ENCODE assay signal across 17 cellular contexts in the genomic region with DNA sequence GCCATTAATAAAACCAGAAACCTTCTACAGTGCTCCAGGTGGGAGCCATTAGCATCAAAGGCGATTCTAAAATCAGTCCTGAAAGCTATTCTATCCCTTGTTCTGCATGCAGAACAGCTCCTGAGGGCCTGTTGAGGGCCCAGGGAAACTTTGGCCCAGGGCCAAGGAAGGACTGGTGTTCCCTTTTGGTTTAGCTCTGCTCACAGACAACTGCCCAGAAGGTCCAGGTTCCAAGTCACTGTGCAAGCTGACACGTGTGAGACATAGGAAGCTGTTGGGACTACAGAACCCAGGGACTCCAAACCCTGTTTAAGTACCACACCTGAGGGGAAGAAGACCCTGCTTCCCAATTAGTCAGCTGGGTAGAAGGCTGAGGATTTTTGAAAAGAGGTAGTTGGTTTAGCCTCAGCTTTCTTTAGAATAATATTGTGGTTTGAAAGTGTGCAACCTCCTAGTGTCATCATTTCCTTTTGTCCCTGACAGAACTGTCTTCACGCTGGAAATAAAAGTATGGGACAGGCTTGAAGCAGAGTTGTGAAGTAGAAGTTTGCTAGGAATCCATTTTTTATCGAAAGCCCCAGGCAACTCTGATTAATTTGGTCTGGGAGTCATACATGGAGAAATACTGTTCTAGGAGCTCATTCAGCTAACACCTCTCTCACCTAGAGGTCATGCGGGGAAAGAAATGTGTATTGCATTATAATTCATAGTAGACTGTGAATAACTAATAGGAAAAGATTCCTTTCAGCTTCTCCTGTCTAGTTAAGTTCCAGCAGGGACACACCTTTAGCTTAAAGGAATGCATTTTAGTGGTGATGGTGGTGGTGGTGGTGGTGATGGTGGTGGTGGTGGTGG. TPM values are rescaled to one million over a fixed set of nuclear protein-coding genes. Genes with fewer than 3 reads are reported as not detected.
DNase-seq lines count a peak whose midpoint lies in the region; ATAC-seq, FAIRE-seq and TF ChIP-seq lines count a peak whose summit lies in the region.
"Had no signal": no experiment of that assay in that cellular context is flagged by ENCODE, and none has a peak within 500 bp of the region (broad histone marks: within the 10 kb centered on the region; RNA-seq: fewer than 3 reads in every experiment).

No MANE protein-coding gene starts in this region.

- intact Hi-C loops in lower lobe of right lung (cut with DNase I): no loop called here

- no peak overlapping the region for H3K4me3 ChIP-seq in lower lobe of right lung
- H3K4me3 ChIP-seq: GM23338 had no signal

- in situ Hi-C loops in KBM-7 (cut with MboI; ENCODE audit: low pct_unique_long_range_greater_than_20kb, low sequenced_read_pairs): no loop called here

- ATAC-seq in lower lobe of right lung: peak; percentile 62 to 65
- ATAC-seq: GM23338; stimulated activated naive CD8-positive, alpha-beta T cell treated with anti-CD3 and anti-CD28 coated beads, Interleukin-15, amount 100 ng/mL, for 72 hours had no signal

- no peaks in the 10 kb centered on the region for H3K27me3 ChIP-seq in lower lobe of right lung (ENCODE audit: low read depth)

- DNase-seq in DMS153 (lab: John Stamatoyannopoulos, UW) (peak; percentile 12), DMS153 treated with DMSO at 0.1 percent for 48 hours (lab: John Stamatoyannopoulos, UW; ENCODE audit: unreplicated experiment) (no peak), KBM-7 (peak; percentile 85), SKM-1 (lab: John Stamatoyannopoulos, UW; ENCODE audit: unreplicated experiment) (peak; percentile 83), lower lobe of right lung (peak; percentile 60), LoVo (ENCODE audit: low spot score) (no peak), urothelium cell line (ENCODE audit: low spot score) (no peak), activated gamma-delta T cell treated with Interleukin-2 at 50 U/mL for 16 hours (no peak)
- DNase-seq: 8988T; activated CD4-positive, alpha-beta T cell treated with anti-CD3 and anti-CD28 coated beads, Interleukin-2, amount 50 U/mL, for 48 hours; activated gamma-delta T cell; CD8-positive, alpha-beta memory T cell; NCI-H2029 treated with DMSO at 0.1 percent for 48 hours; stimulated activated naive CD8-positive, alpha-beta T cell treated with anti-CD3 and anti-CD28 coated beads, Interleukin-15, amount 100 ng/mL, for 72 hours had no signal

- no peak overlapping the region for H3K27ac ChIP-seq in lower lobe of right lung
- H3K27ac ChIP-seq: KMS-11 had no signal

- peaks cover 18% of the 10 kb centered on the region for H3K4me1 ChIP-seq in lower lobe of right lung

- TF ChIP-seq CTCF in lower lobe of right lung (IDR thresholded peaks at IDR 0.05): no peak

- no peaks in the 10 kb centered on the region for H3K9me3 ChIP-seq in lower lobe of right lung

- FAIRE-seq in urothelium cell line (lab: Jason Lieb, UNC): no peak
- FAIRE-seq: GM18507 had no signal

- no peaks in the 10 kb centered on the region for H3K36me3 ChIP-seq in lower lobe of right lung

RNA-seq across cellular contexts. Expression of a gene that starts 19.9 kb away (rescaled TPM):
- 69.6 TPM for total RNA-seq in lower lobe of right lung
- total RNA-seq: GM23338 had no signal

Comparison
In these comparisons a context has a peak if more than half of its experiments do, and no peak if none do; other contexts are left out.
1. DNase-seq: peak in DMS153 (single experiment), KBM-7 (single experiment), SKM-1 (single experiment) and lower lobe of right lung (single experiment); none in DMS153 treated with DMSO at 0.1 percent for 48 hours (single experiment), LoVo (single experiment), urothelium cell line (single experiment) and activated gamma-delta T cell treated with Interleukin-2 at 50 U/mL for 16 hours (single experiment).